In the genomic region with DNA sequence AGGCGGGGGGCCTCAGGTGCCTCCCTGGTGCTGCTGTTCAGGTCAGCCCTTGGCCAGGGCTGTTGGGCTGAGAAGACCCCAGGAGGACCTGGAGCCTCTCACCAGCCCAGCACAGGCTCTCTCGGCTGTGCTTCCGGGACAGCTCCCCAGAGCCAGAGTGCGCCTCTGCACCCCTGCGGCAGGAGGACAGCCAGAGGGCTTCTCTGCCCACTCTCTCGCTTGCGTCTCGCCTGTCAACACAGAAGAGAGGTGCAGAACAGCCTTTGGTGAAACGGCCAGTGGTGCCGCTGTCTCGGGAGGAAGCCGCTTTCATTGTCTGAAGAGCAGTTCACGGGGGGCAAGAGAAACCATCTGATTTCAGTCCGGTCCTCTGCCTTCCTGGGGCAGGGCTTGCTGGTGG, we compare ENCODE assay signal across 2 cellular contexts.
TF ChIP-seq lines count a peak whose summit lies in the region.

No MANE protein-coding gene starts in this region.

TF ChIP-seq in HEK293, 187 proteins besides CTCF, POLR2A, EP300 and RAD21:
- TF ChIP-seq ZNF555 (tag by site-specific recombination; conservative IDR thresholded peaks at IDR 0.05) = no peak
- TF ChIP-seq ZNF26 (tag by site-specific recombination; IDR thresholded peaks at IDR 0.05) = no peak
- TF ChIP-seq ZNF600 (tag by site-specific recombination; IDR thresholded peaks at IDR 0.05) = peak; percentile 50
- TF ChIP-seq GLIS1 (tag by site-specific recombination; IDR thresholded peaks at IDR 0.05) = peak; percentile 27; the same call in 1 of the 2 replicates

TF ChIP-seq in K562, 482 proteins besides CTCF, POLR2A, EP300 and RAD21:
- TF ChIP-seq SRF (CRISPR knock-in tag; IDR thresholded peaks at IDR 0.05) (no peak), RNF219 (CRISPR knock-in tag; IDR thresholded peaks at IDR 0.05) (no peak), ZBTB7A (IDR thresholded peaks at IDR 0.05; ENCODE audit: borderline replicate concordance, control insufficient read depth, low read depth, low read length) (0 out of 2 replicates have a peak, but pooled peaks have one; percentile 4), DIDO1 (tag; IDR thresholded peaks at IDR 0.05; ENCODE audit: low read depth) (no peak), KDM1A (IDR thresholded peaks at IDR 0.05) (no peak), BCOR (IDR thresholded peaks at IDR 0.05) (no peak), SMC3 (conservative IDR thresholded peaks at IDR 0.05; ENCODE audit: insufficient read depth, low read depth, low read length) (no peak), POLR2G (IDR thresholded peaks at IDR 0.05; ENCODE audit: low read depth, low read length) (0 out of 2 replicates have a peak, but pooled peaks have one; percentile 25)
